30 cellular contexts compared by ENCODE assay signal in the genomic region with DNA sequence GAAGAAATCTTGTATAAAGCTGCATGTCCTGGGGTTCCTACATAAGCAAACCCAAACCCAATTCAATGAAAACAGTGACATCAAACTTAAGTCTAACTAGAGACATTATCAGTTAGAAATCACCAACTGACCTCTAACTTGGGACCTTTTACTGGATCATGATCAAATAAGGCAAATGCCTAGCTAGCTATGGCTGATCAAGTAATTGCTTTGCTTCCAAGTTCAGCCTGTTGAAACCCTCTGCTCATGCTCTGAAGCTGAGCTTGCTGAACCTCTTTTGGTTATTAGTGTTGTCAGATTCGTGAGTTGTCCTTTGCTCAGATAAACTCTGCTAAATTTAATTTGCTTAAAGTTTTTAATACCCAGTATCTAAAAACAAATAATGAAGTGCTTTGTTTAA.
"Had no signal": no experiment of that assay in that cellular context is flagged by ENCODE, and none has a peak within 500 bp of the region (broad histone marks: within the 10 kb centered on the region; RNA-seq: fewer than 3 reads in every experiment).

No MANE protein-coding gene starts in this region.

- H3K36me3 Mint-ChIP-seq: activated naive CD4-positive, alpha-beta T cell treated with anti-CD3 and anti-CD28 coated beads, Interleukin-2, amount 50 U/mL, for 72 hours had no signal

- H3K4me3 ChIP-seq: MG63, PC-9 had no signal

- H3K9me3 ChIP-seq: MG63 had no signal

- H2AFZ ChIP-seq: PC-9 had no signal

- FAIRE-seq: bronchial epithelial cell, RCC 7860 had no signal

- H3K27ac Mint-ChIP-seq: activated CD4-positive, alpha-beta T cell treated with anti-CD3 and anti-CD28 coated beads, Interleukin-2, amount 10 ng/mL, durations not matched to agents 7 days and 5 days; activated naive CD4-positive, alpha-beta T cell treated with anti-CD3 and anti-CD28 coated beads for 36 hours; activated naive CD4-positive, alpha-beta T cell treated with anti-CD3 and anti-CD28 coated beads, Interleukin-2, amount 50 U/mL, for 72 hours; activated T-helper 1 cell treated with anti-CD3 and anti-CD28 coated beads, Interleukin-12 subunit alpha, Interleukin-12 subunit beta, Interleukin-2, Interleukin-4 antibody, amounts not matched to agents 30 ng/mL and 10 ng/mL and 1 ng/mL, durations not matched to agents 14 hours and 24 hours and 36 hours; brain had no signal

- H3K27me3 ChIP-seq: MG63 had no signal

- H3K9me3 Mint-ChIP-seq: activated CD4-positive, alpha-beta T cell treated with anti-CD3 and anti-CD28 coated beads, Interleukin-2, amount 10 ng/mL, durations not matched to agents 7 days and 5 days; activated naive CD4-positive, alpha-beta T cell treated with anti-CD3 and anti-CD28 coated beads for 36 hours; activated naive CD4-positive, alpha-beta T cell treated with anti-CD3 and anti-CD28 coated beads, Interleukin-2, amount 50 U/mL, for 72 hours; activated T-cell treated with anti-CD3 and anti-CD28 coated beads, Interleukin-2, amount 50 U/mL, for 4 hours; activated T-helper 1 cell treated with anti-CD3 and anti-CD28 coated beads, Interleukin-12 subunit alpha, Interleukin-12 subunit beta, Interleukin-2, Interleukin-4 antibody, amounts not matched to agents 30 ng/mL and 10 ng/mL and 1 ng/mL, durations not matched to agents 14 hours and 24 hours and 36 hours; central memory CD8-positive, alpha-beta T cell had no signal

- ATAC-seq: activated naive CD4-positive, alpha-beta T cell treated with anti-CD3 and anti-CD28 coated beads, Interleukin-2, amount 50 U/mL, for 72 hours; activated T-cell treated with anti-CD3 and anti-CD28 coated beads, Interleukin-2, amount 50 U/mL, for 4 hours had no signal

- DNase-seq: activated CD4-positive, alpha-beta T cell treated with anti-CD3 and anti-CD28 coated beads, Interleukin-2, amount 10 ng/mL, durations not matched to agents 7 days and 5 days; activated CD4-positive, alpha-beta T cell treated with anti-CD3 and anti-CD28 coated beads, Interleukin-2, amount 50 U/mL, for 48 hours; activated CD8-positive, alpha-beta memory T cell treated with anti-CD3 and anti-CD28 coated beads, Interleukin-2, amount 50 U/mL, for 4 hours; activated gamma-delta T cell treated with Interleukin-2 at 50 U/mL for 16 hours; activated naive CD4-positive, alpha-beta T cell treated with anti-CD3 and anti-CD28 coated beads for 36 hours; activated T-cell treated with anti-CD3 and anti-CD28 coated beads for 4 hours; activated T-cell treated with anti-CD3 and anti-CD28 coated beads, Interleukin-2, amount 50 U/mL, for 4 hours; anterior cingulate cortex; Kasumi-1; KG1; MG63; NCI-H1048; NCI-H1105 treated with DMSO at 0.1 percent for 48 hours; NCI-H1436 treated with DMSO at 0.1 percent for 48 hours; NCI-H1694 treated with DMSO at 0.1 percent for 48 hours; NCI-H2029; NCI-H345; NCI-H524 treated with DMSO at 0.1 percent for 48 hours; PC-9; Right ventricle myocardium superior; SW 1271; T-helper 1 cell; T-helper 2 cell; T1000 had no signal

- H3K4me3 Mint-ChIP-seq: activated CD4-positive, alpha-beta T cell treated with anti-CD3 and anti-CD28 coated beads, Interleukin-2, amount 10 ng/mL, durations not matched to agents 7 days and 5 days; activated naive CD4-positive, alpha-beta T cell treated with anti-CD3 and anti-CD28 coated beads for 36 hours; activated T-cell treated with anti-CD3 and anti-CD28 coated beads, Interleukin-2, amount 50 U/mL, for 4 hours; activated T-helper 1 cell treated with anti-CD3 and anti-CD28 coated beads, Interleukin-12 subunit alpha, Interleukin-12 subunit beta, Interleukin-2, Interleukin-4 antibody, amounts not matched to agents 30 ng/mL and 10 ng/mL and 1 ng/mL, durations not matched to agents 14 hours and 24 hours and 36 hours; brain; central memory CD8-positive, alpha-beta T cell had no signal

- H3K27me3 Mint-ChIP-seq: activated CD4-positive, alpha-beta T cell treated with anti-CD3 and anti-CD28 coated beads, Interleukin-2, amount 10 ng/mL, durations not matched to agents 7 days and 5 days; brain; central memory CD8-positive, alpha-beta T cell had no signal

- H3K4me2 ChIP-seq: PC-9 had no signal

- H3K27ac ChIP-seq: PC-9 had no signal
